ENCODE assay signal across 7 cellular contexts in the genomic region with DNA sequence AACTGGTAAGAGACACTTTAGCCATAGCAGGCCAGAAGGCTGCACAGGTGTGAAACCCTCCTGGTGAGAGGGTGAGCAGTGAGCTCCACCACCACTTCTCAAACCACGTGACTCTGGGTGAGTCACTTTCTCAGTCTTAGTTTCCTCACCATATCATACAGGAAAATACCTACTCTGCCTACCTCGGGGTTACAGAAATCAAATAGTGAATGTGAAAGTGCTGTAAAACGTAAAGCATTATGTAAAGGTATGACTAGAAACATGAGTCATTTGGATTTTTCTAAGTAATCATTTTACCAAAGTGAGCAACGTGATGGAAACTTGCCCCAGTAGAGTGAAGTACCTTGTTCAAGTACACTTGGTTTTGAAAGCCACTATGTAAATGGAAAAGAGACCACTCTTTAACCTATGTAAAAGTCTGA.
DNase-seq lines count a peak whose midpoint lies in the region; ATAC-seq lines count a peak whose summit lies in the region.

No MANE protein-coding gene starts in this region.

- DNase-seq in activated CD4-positive, alpha-beta T cell treated with anti-CD3 and anti-CD28 coated beads for 1 hour = peak; percentile 48
- peak; percentile 58 for DNase-seq in effector CD4-positive, alpha-beta T cell
- peak; percentile 60 to 71 (median 65) for DNase-seq in stimulated activated CD4-positive, alpha-beta T cell treated with anti-CD3 and anti-CD28 coated beads, Interleukin-12 subunit alpha, Interleukin-12 subunit beta, amount 100 ng/mL, for 48 hours (ENCODE audit: low read depth in 2 of 3, low spot score in 1 of 3)
- DNase-seq in pons (ENCODE audit: low spot score) (no peak), amniotic stem cell (lab: John Stamatoyannopoulos, UW) (no peak)

- ATAC-seq in GM19372 (IDR thresholded peaks at IDR 0.05; ENCODE audit: low read depth, unreplicated experiment) (peak; percentile 82), HG03159 (IDR thresholded peaks at IDR 0.05; ENCODE audit: unreplicated experiment) (peak; percentile 87)

Comparison
In these comparisons a context has a peak if more than half of its experiments do, and no peak if none do; other contexts are left out.
1. DNase-seq: peak in activated CD4-positive, alpha-beta T cell treated with anti-CD3 and anti-CD28 coated beads for 1 hour (single experiment), effector CD4-positive, alpha-beta T cell (single experiment) and stimulated activated CD4-positive, alpha-beta T cell treated with anti-CD3 and anti-CD28 coated beads, Interleukin-12 subunit alpha, Interleukin-12 subunit beta, amount 100 ng/mL, for 48 hours (3 of 3); none in pons (single experiment) and amniotic stem cell (single experiment).